ENCODE assay signal across 15 cellular contexts in genomic region chr1:218425647-218426342, GRCh38.
A peak's percentile ranks its signal among the peaks of the same experiment; 100 is the strongest.
DNase-seq lines count a peak whose midpoint lies in the region; ATAC-seq and TF ChIP-seq lines count a peak whose summit lies in the region.
"Had no signal": no experiment of that assay in that cellular context is flagged by ENCODE, and none has a peak within 500 bp of the region (broad histone marks: within the 10 kb centered on the region; RNA-seq: fewer than 3 reads in every experiment).

No MANE protein-coding gene starts in this region.

- no peaks in the 10 kb centered on the region for H3K36me3 Mint-ChIP-seq in activated CD4-positive, alpha-beta T cell treated with anti-CD3 and anti-CD28 coated beads, Interleukin-2, amount 10 ng/mL, durations not matched to agents 7 days and 5 days (ENCODE audit: low read depth)
- H3K36me3 Mint-ChIP-seq: T-cell had no signal

- POLR2A ChIA-PET in OCI-LY7 (lab: Charles Lee) = no interaction called here
- POLR2A ChIA-PET in activated CD4-positive, alpha-beta T cell treated with anti-CD3 and anti-CD28 coated beads, Interleukin-2, amount 10 ng/mL, durations not matched to agents 7 days and 5 days (lab: Charles Lee) = no interaction called here

- no peak overlapping the region for H3K4me3 ChIP-seq in OCI-LY7 (ENCODE audit: low read depth, low read length, poor library complexity, severe bottlenecking)
- H3K4me3 ChIP-seq: left lung had no signal

- intact Hi-C loops in Right ventricle myocardium superior (cut with DNase I) (no loop called here), cardiac septum (cut with DNase I) (no loop called here), OCI-LY7 (cut with micrococcal nuclease; ENCODE audit: unreplicated experiment) (no loop called here)

- BruUV-seq in OCI-LY7 (replicated peaks; lab: Mats Ljungman, UMichigan) = no TSS peak

- no peaks in the 10 kb centered on the region for H3K4me1 Mint-ChIP-seq in activated CD4-positive, alpha-beta T cell treated with anti-CD3 and anti-CD28 coated beads, Interleukin-2, amount 10 ng/mL, durations not matched to agents 7 days and 5 days
- H3K4me1 Mint-ChIP-seq: activated CD4-positive, alpha-beta T cell treated with anti-CD3 and anti-CD28 coated beads for 36 hours; T-cell had no signal

- no peak overlapping the region for H2AFZ ChIP-seq in OCI-LY7 (ENCODE audit: low read length)

- no peak overlapping the region for H3K4me2 ChIP-seq in OCI-LY7 (ENCODE audit: low read length)

- no peaks in the 10 kb centered on the region for H3K9me3 ChIP-seq in OCI-LY7 (ENCODE audit: low read length)
- H3K9me3 ChIP-seq: left lung had no signal

- no peaks in the 10 kb centered on the region for H3K9me2 ChIP-seq in OCI-LY7 (ENCODE audit: insufficient read depth, low read length)

- no peaks in the 10 kb centered on the region for H3K9me3 Mint-ChIP-seq in activated CD4-positive, alpha-beta T cell treated with anti-CD3 and anti-CD28 coated beads, Interleukin-2, amount 10 ng/mL, durations not matched to agents 7 days and 5 days
- H3K9me3 Mint-ChIP-seq: T-cell had no signal

- ATAC-seq in Right ventricle myocardium superior (ENCODE audit: poor library complexity) = peak; percentile 84
- ATAC-seq in GM19035 (IDR thresholded peaks at IDR 0.05; ENCODE audit: unreplicated experiment) = no peak
- ATAC-seq: activated CD4-positive, alpha-beta T cell treated with anti-CD3 and anti-CD28 coated beads for 36 hours; left lung; T-cell had no signal

- no peaks in the 10 kb centered on the region for H3K79me2 ChIP-seq in OCI-LY7 (ENCODE audit: insufficient read depth, low read depth, low read length)

- TF ChIP-seq CTCF in OCI-LY7 (conservative IDR thresholded peaks at IDR 0.05; ENCODE audit: low read length) = no peak

- H3K27ac Mint-ChIP-seq in activated CD4-positive, alpha-beta T cell treated with anti-CD3 and anti-CD28 coated beads, Interleukin-2, amount 10 ng/mL, durations not matched to agents 7 days and 5 days = no peak overlapping the region
- H3K27ac Mint-ChIP-seq: activated CD4-positive, alpha-beta T cell treated with anti-CD3 and anti-CD28 coated beads for 36 hours; T-cell had no signal

- no peak for DNase-seq in Right ventricle myocardium superior
- no peak for DNase-seq in cardiac septum (ENCODE audit: low spot score)
- peak; percentile 45 for DNase-seq in astrocyte of the hippocampus (ENCODE audit: low read depth, low spot score)
- DNase-seq in glomerular visceral epithelial cell (ENCODE audit: extremely low spot score) = peak; percentile 42
- DNase-seq in OCI-LY7 (ENCODE audit: low spot score) = no peak
- DNase-seq in activated gamma-delta T cell treated with Interleukin-2 at 50 U/mL for 16 hours = no peak
- DNase-seq in activated CD4-positive, alpha-beta T cell treated with anti-CD3 and anti-CD28 coated beads, Interleukin-2, amount 10 ng/mL, durations not matched to agents 7 days and 5 days = no peak
- DNase-seq: ACHN; activated CD4-positive, alpha-beta T cell treated with anti-CD3 and anti-CD28 coated beads for 36 hours; DND-41; left lung; NCI-H187 treated with DMSO at 0.1 percent for 48 hours; stimulated activated CD4-positive, alpha-beta T cell treated with anti-CD3 and anti-CD28 coated beads, Interleukin-15, amount 100 ng/mL, for 24 hours; T-cell had no signal

- no peaks in the 10 kb centered on the region for H3K36me3 ChIP-seq in OCI-LY7 (ENCODE audit: insufficient read depth, low read length)
- H3K36me3 ChIP-seq: left lung had no signal

- H3K4me1 ChIP-seq in OCI-LY7 (ENCODE audit: insufficient read depth, low read length, poor library complexity, severe bottlenecking) = no peaks in the 10 kb centered on the region
- H3K4me1 ChIP-seq: left lung had no signal

- no peaks in the 10 kb centered on the region for H3K27me3 Mint-ChIP-seq in activated CD4-positive, alpha-beta T cell treated with anti-CD3 and anti-CD28 coated beads, Interleukin-2, amount 10 ng/mL, durations not matched to agents 7 days and 5 days

- no peak overlapping the region for H3K4me3 Mint-ChIP-seq in activated CD4-positive, alpha-beta T cell treated with anti-CD3 and anti-CD28 coated beads, Interleukin-2, amount 10 ng/mL, durations not matched to agents 7 days and 5 days
- H3K4me3 Mint-ChIP-seq: activated CD4-positive, alpha-beta T cell treated with anti-CD3 and anti-CD28 coated beads for 36 hours; T-cell had no signal

- no peaks in the 10 kb centered on the region for H4K20me1 ChIP-seq in OCI-LY7 (ENCODE audit: insufficient read depth, low read length)

- CTCF ChIA-PET in OCI-LY7 (lab: Charles Lee; ENCODE audit: unreplicated experiment) = no interaction called here
- CTCF ChIA-PET in activated CD4-positive, alpha-beta T cell treated with anti-CD3 and anti-CD28 coated beads, Interleukin-2, amount 10 ng/mL, durations not matched to agents 7 days and 5 days (lab: Charles Lee) = no interaction called here

- no peak overlapping the region for H3K27ac ChIP-seq in OCI-LY7 (ENCODE audit: low read depth, low read length, poor library complexity, severe bottlenecking)
- H3K27ac ChIP-seq: left lung had no signal

Comparison
In these comparisons a context has a peak if more than half of its experiments do, and no peak if none do; other contexts are left out.
1. DNase-seq: peak in astrocyte of the hippocampus (single experiment) and glomerular visceral epithelial cell (single experiment); none in Right ventricle myocardium superior (single experiment), cardiac septum (single experiment), OCI-LY7 (single experiment), activated gamma-delta T cell treated with Interleukin-2 at 50 U/mL for 16 hours (single experiment) and activated CD4-positive, alpha-beta T cell treated with anti-CD3 and anti-CD28 coated beads, Interleukin-2, amount 10 ng/mL, durations not matched to agents 7 days and 5 days (single experiment).